In genomic region chr9:1083325-1083913, GRCh38 we compare ENCODE assay signal across 10 cellular contexts. TPM values are rescaled to one million over a fixed set of nuclear protein-coding genes. Genes with fewer than 3 reads are reported as not detected.
A peak's percentile ranks its signal among the peaks of the same experiment; 100 is the strongest.
DNase-seq lines count a peak whose midpoint lies in the region; ATAC-seq and TF ChIP-seq lines count a peak whose summit lies in the region.
"Had no signal": no experiment of that assay in that cellular context is flagged by ENCODE, and none has a peak within 500 bp of the region (broad histone marks: within the 10 kb centered on the region; RNA-seq: fewer than 3 reads in every experiment).

No MANE protein-coding gene starts in this region.

- no peak for TF ChIP-seq CTCF in progenitor cell of endocrine pancreas (IDR thresholded peaks at IDR 0.05; ENCODE audit: unreplicated experiment)
- no peak for TF ChIP-seq CTCF in GM13976 (IDR thresholded peaks at IDR 0.05; ENCODE audit: borderline replicate concordance, control extremely low read depth, extremely low read depth, insufficient read depth, missing control alignments)
- TF ChIP-seq CTCF in omental fat pad (IDR thresholded peaks at IDR 0.05), result no peak

- H3K27ac Mint-ChIP-seq in progenitor cell of endocrine pancreas, result no peak overlapping the region

- no peaks in the 10 kb centered on the region for H3K9me3 Mint-ChIP-seq in progenitor cell of endocrine pancreas (ENCODE audit: low read depth)

- DNase-seq in ELF-1 (ENCODE audit: low read depth, low spot score) (peak; percentile 1), NCI-H510A treated with DMSO at 0.1 percent for 48 hours (lab: John Stamatoyannopoulos, UW) (peak; percentile 39), foreskin melanocyte (peak; percentile 6), progenitor cell of endocrine pancreas (ENCODE audit: low spot score, unreplicated experiment) (peak; percentile 12), GM13976 (ENCODE audit: low spot score) (no peak), omental fat pad (ENCODE audit: low spot score) (no peak)
- no peak for DNase-seq in activated naive CD4-positive, alpha-beta T cell (lab: John Stamatoyannopoulos, UW)
- DNase-seq: activated CD4-positive, alpha-beta T cell treated with anti-CD3 and anti-CD28 coated beads for 48 hours had no signal

- H3K4me3 Mint-ChIP-seq in progenitor cell of endocrine pancreas (ENCODE audit: low read depth), result peak overlapping the region; percentile 44

- no peaks in the 10 kb centered on the region for H3K36me3 Mint-ChIP-seq in progenitor cell of endocrine pancreas (ENCODE audit: insufficient read depth)

- no peak for ATAC-seq in GM21447 (IDR thresholded peaks at IDR 0.05; ENCODE audit: unreplicated experiment)
- ATAC-seq in omental fat pad (ENCODE audit: low FRiP score), result no peak

- H3K27me3 Mint-ChIP-seq in progenitor cell of endocrine pancreas, result peaks cover 27% of the 10 kb centered on the region

- no peaks in the 10 kb centered on the region for H3K4me1 Mint-ChIP-seq in progenitor cell of endocrine pancreas (ENCODE audit: low read depth)

- in situ Hi-C loops in GM13976 (cut with MboI; ENCODE audit: low sequenced_read_pairs, unreplicated experiment), result no loop called here

RNA-seq across cellular contexts. Expression of gene DMRT2, which starts 33.3 kb away (rescaled TPM):
- total RNA-seq in progenitor cell of endocrine pancreas (1.0 and 1.4 TPM in 2 replicates), omental fat pad (1 to 10 TPM; 1.1 to 4.9 (median 2.4) TPM)
- total RNA-seq: endothelial cell of umbilical vein had no signal

Comparison
In these comparisons a context has a peak if more than half of its experiments do, and no peak if none do; other contexts are left out.
1. DNase-seq: peak in ELF-1 (single experiment), NCI-H510A treated with DMSO at 0.1 percent for 48 hours (single experiment), foreskin melanocyte (single experiment) and progenitor cell of endocrine pancreas (single experiment); none in GM13976 (single experiment), activated naive CD4-positive, alpha-beta T cell (0 of 4) and omental fat pad (single experiment).